19 cellular contexts compared by ENCODE assay signal in genomic region chr15:94844188-94844532, GRCh38.
DNase-seq lines count a peak whose midpoint lies in the region; ATAC-seq and TF ChIP-seq lines count a peak whose summit lies in the region.
"Had no signal": no experiment of that assay in that cellular context is flagged by ENCODE, and none has a peak within 500 bp of the region (broad histone marks: within the 10 kb centered on the region; RNA-seq: fewer than 3 reads in every experiment).

No MANE protein-coding gene starts in this region.

- H3K9me3 ChIP-seq in BE2C (no peaks in the 10 kb centered on the region), iPS-20b (ENCODE audit: insufficient read depth, low read depth, low read length) (peaks cover 9% of the 10 kb centered on the region)
- H3K9me3 ChIP-seq: adrenal gland, uterus had no signal

- H3K4me1 ChIP-seq in BE2C, result no peaks in the 10 kb centered on the region
- H3K4me1 ChIP-seq in iPS-20b (ENCODE audit: insufficient read depth, low read length), result no peaks in the 10 kb centered on the region
- H3K4me1 ChIP-seq: adrenal gland, uterus had no signal

- TF ChIP-seq CTCF in BE2C (IDR thresholded peaks at IDR 0.05; ENCODE audit: low read depth, low read length), result no peak
- no peak for TF ChIP-seq CTCF in VCaP (conservative IDR thresholded peaks at IDR 0.05)
- TF ChIP-seq CTCF in progenitor cell of endocrine pancreas (IDR thresholded peaks at IDR 0.05; ENCODE audit: unreplicated experiment), result no peak

- no peak for ATAC-seq in GM18517 (IDR thresholded peaks at IDR 0.05; ENCODE audit: unreplicated experiment)
- no peak for ATAC-seq in GM21360 (IDR thresholded peaks at IDR 0.05; ENCODE audit: unreplicated experiment)
- ATAC-seq: GM12878, Panc1 had no signal

- H3K27me3 ChIP-seq in BE2C (peaks cover 27% of the 10 kb centered on the region), iPS-20b (ENCODE audit: insufficient read depth, low read length) (peaks cover 10% of the 10 kb centered on the region)
- H3K27me3 ChIP-seq: uterus had no signal

- H3K4me1 Mint-ChIP-seq in progenitor cell of endocrine pancreas (ENCODE audit: low read depth), result peaks cover 5% of the 10 kb centered on the region

- no peaks in the 10 kb centered on the region for H3K36me3 ChIP-seq in BE2C
- H3K36me3 ChIP-seq in iPS-20b (ENCODE audit: insufficient read depth, low read depth, low read length), result no peaks in the 10 kb centered on the region
- H3K36me3 ChIP-seq: adrenal gland, uterus had no signal

- peaks cover 5% of the 10 kb centered on the region for H3K36me3 Mint-ChIP-seq in progenitor cell of endocrine pancreas (ENCODE audit: insufficient read depth)

- H3K27ac ChIP-seq in VCaP (peak overlapping the region; percentile 99), iPS-20b (ENCODE audit: low read length) (no peak overlapping the region)

- H3K27me3 Mint-ChIP-seq in progenitor cell of endocrine pancreas, result no peaks in the 10 kb centered on the region

- peaks cover 20% of the 10 kb centered on the region for H3K9me3 Mint-ChIP-seq in progenitor cell of endocrine pancreas (ENCODE audit: low read depth)

- DNase-seq in BE2C, result no peak
- no peak for DNase-seq in progenitor cell of endocrine pancreas (ENCODE audit: low spot score, unreplicated experiment)
- DNase-seq in inferior parietal cortex (ENCODE audit: extremely low spot score), result no peak
- no peak for DNase-seq in DMS153 (lab: John Stamatoyannopoulos, UW)
- DNase-seq: activated CD4-positive, alpha-beta T cell treated with anti-CD3 and anti-CD28 coated beads for 1 hour; activated T-cell treated with anti-CD3 and anti-CD28 coated beads, Interleukin-2, amount 50 U/mL, for 24 hours; EL; NCI-H1436 treated with DMSO at 0.1 percent for 48 hours; NCI-H524 treated with DMSO at 0.1 percent for 48 hours; T-helper 1 cell had no signal

- H3K4me3 ChIP-seq in BE2C (ENCODE audit: low read depth, low read length), result peak overlapping the region; percentile 39; the same call in 1 of the 2 replicates
- peak overlapping the region; percentile 49; the same call in 1 of the 2 replicates for H3K4me3 ChIP-seq in iPS-20b (ENCODE audit: low read length)
- H3K4me3 ChIP-seq: GM12878 had no signal

- peak overlapping the region; percentile 92 for H3K27ac Mint-ChIP-seq in progenitor cell of endocrine pancreas
- H3K27ac Mint-ChIP-seq: activated T-cell treated with anti-CD3 and anti-CD28 coated beads, Interleukin-2, amount 50 U/mL, for 24 hours; dendritic cell treated with granulocyte-macrophage colony-stimulating factor and Interleukin-4, amounts not matched to agents 40 ng/mL and 50 ng/mL, for 4 days had no signal

- H3K9ac ChIP-seq in iPS-20b (ENCODE audit: low read depth, low read length), result peak overlapping the region; percentile 33; the same call in 1 of the 2 replicates

- peak overlapping the region; percentile 42 for H3K4me3 Mint-ChIP-seq in progenitor cell of endocrine pancreas (ENCODE audit: low read depth)
- H3K4me3 Mint-ChIP-seq: activated T-cell treated with anti-CD3 and anti-CD28 coated beads, Interleukin-2, amount 50 U/mL, for 24 hours; dendritic cell treated with granulocyte-macrophage colony-stimulating factor and Interleukin-4, amounts not matched to agents 40 ng/mL and 50 ng/mL, for 4 days had no signal
